1 cellular context compared by ENCODE assay signal in the genomic region with DNA sequence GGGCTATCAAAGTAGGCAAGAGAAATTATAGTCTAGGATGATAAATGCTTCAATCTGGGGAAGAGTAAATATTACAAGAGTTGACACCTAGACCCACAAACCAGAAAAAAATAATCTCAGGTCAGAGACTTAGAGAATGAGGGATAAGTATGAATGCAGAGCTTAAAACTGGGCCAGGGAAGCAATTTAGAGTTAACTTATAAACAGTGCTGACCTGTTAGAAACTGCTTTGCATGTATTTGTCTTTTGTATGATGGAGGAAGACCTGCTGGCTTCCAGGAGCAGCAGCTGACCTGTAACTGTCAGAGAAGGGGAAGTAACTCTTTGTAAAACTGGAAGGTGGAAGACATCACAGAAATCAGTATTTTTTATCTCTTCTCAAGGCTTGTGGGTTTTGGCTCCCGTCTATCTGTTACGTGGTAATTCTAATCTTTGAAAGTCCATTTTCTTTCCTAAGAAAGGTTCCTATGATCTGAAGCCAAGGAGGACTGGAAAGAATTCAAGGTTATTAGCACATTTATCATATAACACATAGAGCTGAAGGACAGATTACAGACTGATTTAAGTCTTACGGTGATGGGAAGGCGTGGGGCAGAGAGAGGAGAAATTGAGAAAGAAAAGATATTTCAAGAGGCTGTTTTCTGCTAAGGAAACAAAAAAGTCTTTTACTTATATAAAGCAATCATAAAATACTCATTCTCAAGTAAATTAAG.
TF ChIP-seq lines count a peak whose summit lies in the region.

No MANE protein-coding gene starts in this region.

TF ChIP-seq in WTC11, 78 proteins besides CTCF, POLR2A, EP300 and RAD21 (continued from another document):
- TF ChIP-seq, protein P1, sequence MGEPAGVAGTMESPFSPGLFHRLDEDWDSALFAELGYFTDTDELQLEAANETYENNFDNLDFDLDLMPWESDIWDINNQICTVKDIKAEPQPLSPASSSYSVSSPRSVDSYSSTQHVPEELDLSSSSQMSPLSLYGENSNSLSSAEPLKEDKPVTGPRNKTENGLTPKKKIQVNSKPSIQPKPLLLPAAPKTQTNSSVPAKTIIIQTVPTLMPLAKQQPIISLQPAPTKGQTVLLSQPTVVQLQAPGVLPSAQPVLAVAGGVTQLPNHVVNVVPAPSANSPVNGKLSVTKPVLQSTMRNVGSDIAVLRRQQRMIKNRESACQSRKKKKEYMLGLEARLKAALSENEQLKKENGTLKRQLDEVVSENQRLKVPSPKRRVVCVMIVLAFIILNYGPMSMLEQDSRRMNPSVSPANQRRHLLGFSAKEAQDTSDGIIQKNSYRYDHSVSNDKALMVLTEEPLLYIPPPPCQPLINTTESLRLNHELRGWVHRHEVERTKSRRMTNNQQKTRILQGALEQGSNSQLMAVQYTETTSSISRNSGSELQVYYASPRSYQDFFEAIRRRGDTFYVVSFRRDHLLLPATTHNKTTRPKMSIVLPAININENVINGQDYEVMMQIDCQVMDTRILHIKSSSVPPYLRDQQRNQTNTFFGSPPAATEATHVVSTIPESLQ (CRISPR knock-in tag; IDR thresholded peaks at IDR 0.05) = no peak
- TF ChIP-seq NR1H2 (CRISPR knock-in tag; IDR thresholded peaks at IDR 0.05) = no peak
- TF ChIP-seq, protein P2, sequence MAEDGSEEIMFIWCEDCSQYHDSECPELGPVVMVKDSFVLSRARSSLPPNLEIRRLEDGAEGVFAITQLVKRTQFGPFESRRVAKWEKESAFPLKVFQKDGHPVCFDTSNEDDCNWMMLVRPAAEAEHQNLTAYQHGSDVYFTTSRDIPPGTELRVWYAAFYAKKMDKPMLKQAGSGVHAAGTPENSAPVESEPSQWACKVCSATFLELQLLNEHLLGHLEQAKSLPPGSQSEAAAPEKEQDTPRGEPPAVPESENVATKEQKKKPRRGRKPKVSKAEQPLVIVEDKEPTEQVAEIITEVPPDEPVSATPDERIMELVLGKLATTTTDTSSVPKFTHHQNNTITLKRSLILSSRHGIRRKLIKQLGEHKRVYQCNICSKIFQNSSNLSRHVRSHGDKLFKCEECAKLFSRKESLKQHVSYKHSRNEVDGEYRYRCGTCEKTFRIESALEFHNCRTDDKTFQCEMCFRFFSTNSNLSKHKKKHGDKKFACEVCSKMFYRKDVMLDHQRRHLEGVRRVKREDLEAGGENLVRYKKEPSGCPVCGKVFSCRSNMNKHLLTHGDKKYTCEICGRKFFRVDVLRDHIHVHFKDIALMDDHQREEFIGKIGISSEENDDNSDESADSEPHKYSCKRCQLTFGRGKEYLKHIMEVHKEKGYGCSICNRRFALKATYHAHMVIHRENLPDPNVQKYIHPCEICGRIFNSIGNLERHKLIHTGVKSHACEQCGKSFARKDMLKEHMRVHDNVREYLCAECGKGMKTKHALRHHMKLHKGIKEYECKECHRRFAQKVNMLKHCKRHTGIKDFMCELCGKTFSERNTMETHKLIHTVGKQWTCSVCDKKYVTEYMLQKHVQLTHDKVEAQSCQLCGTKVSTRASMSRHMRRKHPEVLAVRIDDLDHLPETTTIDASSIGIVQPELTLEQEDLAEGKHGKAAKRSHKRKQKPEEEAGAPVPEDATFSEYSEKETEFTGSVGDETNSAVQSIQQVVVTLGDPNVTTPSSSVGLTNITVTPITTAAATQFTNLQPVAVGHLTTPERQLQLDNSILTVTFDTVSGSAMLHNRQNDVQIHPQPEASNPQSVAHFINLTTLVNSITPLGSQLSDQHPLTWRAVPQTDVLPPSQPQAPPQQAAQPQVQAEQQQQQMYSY (CRISPR knock-in tag; IDR thresholded peaks at IDR 0.05) = no peak
- TF ChIP-seq ZNF219 (CRISPR knock-in tag; IDR thresholded peaks at IDR 0.05; ENCODE audit: borderline replicate concordance) = no peak
- no peak for TF ChIP-seq ESRRA (CRISPR knock-in tag; IDR thresholded peaks at IDR 0.05; ENCODE audit: borderline replicate concordance)
